ENCODE assay signal across 15 cellular contexts in genomic region chrX:1162119-1162916, GRCh38. TPM values are rescaled to one million over a fixed set of nuclear protein-coding genes. Genes with fewer than 3 reads are reported as not detected.
A peak's percentile ranks its signal among the peaks of the same experiment; 100 is the strongest.
DNase-seq lines count a peak whose midpoint lies in the region; ATAC-seq and TF ChIP-seq lines count a peak whose summit lies in the region.
"Had no signal": no experiment of that assay in that cellular context is flagged by ENCODE, and none has a peak within 500 bp of the region (broad histone marks: within the 10 kb centered on the region; RNA-seq: fewer than 3 reads in every experiment).

No MANE protein-coding gene starts in this region.

- intact Hi-C loops in activated CD4-positive, alpha-beta T cell treated with anti-CD3 and anti-CD28 coated beads, Interleukin-2, amount 10 ng/mL, durations not matched to agents 24 days and 14 days (cut with micrococcal nuclease) = loop anchor here (10.0 kb wide), 1 partner anchor 248 kb away; no protein-coding TSS in a partner anchor

- peak; percentile 37 for DNase-seq in activated CD4-positive, alpha-beta T cell treated with anti-CD3 and anti-CD28 coated beads, Interleukin-2, amount 10 ng/mL, durations not matched to agents 24 days and 14 days
- DNase-seq in activated CD4-positive, alpha-beta T cell treated with anti-CD3 and anti-CD28 coated beads for 48 hours = no peak
- DNase-seq in GM23338 (ENCODE audit: low spot score) (no peak), osteocyte (ENCODE audit: extremely low spot score, unreplicated experiment) (peak; percentile 56), NCI-H1105 treated with DMSO at 0.1 percent for 48 hours (lab: John Stamatoyannopoulos, UW) (no peak), MV-4-11 (lab: John Stamatoyannopoulos, UW) (no peak)
- DNase-seq in central memory CD8-positive, alpha-beta T cell (ENCODE audit: low spot score in 2 of 2) = no peak
- DNase-seq: 8988T; AML-193; Calu3; CD4-positive, CD25-positive, alpha-beta regulatory T cell; DMS 273 treated with DMSO at 0.1 percent for 48 hours had no signal

- H3K4me1 Mint-ChIP-seq in activated CD4-positive, alpha-beta T cell treated with anti-CD3 and anti-CD28 coated beads, Interleukin-2, amount 10 ng/mL, durations not matched to agents 24 days and 14 days = peaks cover 12% of the 10 kb centered on the region
- H3K4me1 Mint-ChIP-seq in GM23338 = no peaks in the 10 kb centered on the region
- H3K4me1 Mint-ChIP-seq in central memory CD8-positive, alpha-beta T cell = peaks cover 18% of the 10 kb centered on the region
- H3K4me1 Mint-ChIP-seq in osteocyte (ENCODE audit: unreplicated experiment) = peaks cover 3% of the 10 kb centered on the region

- H3K27me3 Mint-ChIP-seq in activated CD4-positive, alpha-beta T cell treated with anti-CD3 and anti-CD28 coated beads, Interleukin-2, amount 10 ng/mL, durations not matched to agents 24 days and 14 days = peaks cover 9% of the 10 kb centered on the region
- H3K27me3 Mint-ChIP-seq in GM23338 (ENCODE audit: insufficient read depth, low read depth, poor library complexity) (peaks cover 33% of the 10 kb centered on the region), osteocyte (ENCODE audit: unreplicated experiment) (peaks cover 2% of the 10 kb centered on the region)
- H3K27me3 Mint-ChIP-seq in central memory CD8-positive, alpha-beta T cell = peaks cover 22% of the 10 kb centered on the region

- no peak overlapping the region for H3K4me3 Mint-ChIP-seq in activated CD4-positive, alpha-beta T cell treated with anti-CD3 and anti-CD28 coated beads, Interleukin-2, amount 10 ng/mL, durations not matched to agents 24 days and 14 days
- H3K4me3 Mint-ChIP-seq in GM23338 = no peak overlapping the region
- H3K4me3 Mint-ChIP-seq in central memory CD8-positive, alpha-beta T cell = no peak overlapping the region
- no peak overlapping the region for H3K4me3 Mint-ChIP-seq in osteocyte (ENCODE audit: unreplicated experiment)
- H3K4me3 Mint-ChIP-seq: CD4-positive, CD25-positive, alpha-beta regulatory T cell had no signal

- no peaks in the 10 kb centered on the region for H3K79me2 ChIP-seq in GM23338 (replicated peaks; ENCODE audit: insufficient read depth)

- H3K27me3 ChIP-seq in GM23338 (ENCODE audit: insufficient read depth) = no peaks in the 10 kb centered on the region
- H3K27me3 ChIP-seq: BLaER1 treated with 17β-estradiol and CSF1 and Interleukin-3, amounts not matched to agents 10 nM and 100 nM had no signal

- peaks cover under 1% of the 10 kb centered on the region; the same call in 1 of the 2 replicates for H3K9me2 ChIP-seq in GM23338 (ENCODE audit: insufficient read depth)

- H3K4me2 ChIP-seq in GM23338 = no peak overlapping the region
- H3K4me2 ChIP-seq: BLaER1 treated with 17β-estradiol and CSF1 and Interleukin-3, amounts not matched to agents 10 nM and 100 nM had no signal

- H3K36me3 ChIP-seq in GM23338 (ENCODE audit: insufficient read depth) = no peaks in the 10 kb centered on the region; the same call in 1 of the 2 replicates
- H3K36me3 ChIP-seq: BLaER1 treated with 17β-estradiol and CSF1 and Interleukin-3, amounts not matched to agents 10 nM and 100 nM had no signal

- no peak overlapping the region for H3K27ac ChIP-seq in GM23338 (ENCODE audit: low read depth)
- H3K27ac ChIP-seq: BLaER1 treated with 17β-estradiol and CSF1 and Interleukin-3, amounts not matched to agents 10 nM and 100 nM had no signal

- 0 out of 2 replicates have a peak overlapping the region, but pooled peaks have one; percentile 47 for H2AFZ ChIP-seq in GM23338

- H4K20me1 ChIP-seq in GM23338 (replicated peaks; ENCODE audit: insufficient read depth) = no peaks in the 10 kb centered on the region
- H4K20me1 ChIP-seq: BLaER1 treated with 17β-estradiol and CSF1 and Interleukin-3, amounts not matched to agents 10 nM and 100 nM had no signal

- H3F3A ChIP-seq in GM23338 (replicated peaks; ENCODE audit: low read depth) = peaks cover 21% of the 10 kb centered on the region

- H3K9me3 Mint-ChIP-seq in activated CD4-positive, alpha-beta T cell treated with anti-CD3 and anti-CD28 coated beads, Interleukin-2, amount 10 ng/mL, durations not matched to agents 24 days and 14 days = peaks cover 16% of the 10 kb centered on the region
- peaks cover 82% of the 10 kb centered on the region for H3K9me3 Mint-ChIP-seq in GM23338
- peaks cover 19% of the 10 kb centered on the region for H3K9me3 Mint-ChIP-seq in central memory CD8-positive, alpha-beta T cell
- H3K9me3 Mint-ChIP-seq in osteocyte (ENCODE audit: unreplicated experiment) = no peaks in the 10 kb centered on the region

- no peak overlapping the region for H3K4me3 ChIP-seq in GM23338
- H3K4me3 ChIP-seq: BLaER1 treated with 17β-estradiol and CSF1 and Interleukin-3, amounts not matched to agents 10 nM and 100 nM had no signal

- H3K4me1 ChIP-seq in GM23338 (ENCODE audit: insufficient read depth) = peaks cover 11% of the 10 kb centered on the region

- H3K27ac Mint-ChIP-seq in activated CD4-positive, alpha-beta T cell treated with anti-CD3 and anti-CD28 coated beads, Interleukin-2, amount 10 ng/mL, durations not matched to agents 24 days and 14 days = peak overlapping the region; percentile 34
- H3K27ac Mint-ChIP-seq in GM23338 (no peak overlapping the region), osteocyte (ENCODE audit: unreplicated experiment) (no peak overlapping the region)
- peak overlapping the region; percentile 36 for H3K27ac Mint-ChIP-seq in central memory CD8-positive, alpha-beta T cell (ENCODE audit: low read depth)

- TF ChIP-seq CTCF in GM23338 (conservative IDR thresholded peaks at IDR 0.05; ENCODE audit: low read depth in 2 of 2) = no peak
- no peak for TF ChIP-seq CTCF in osteocyte (IDR thresholded peaks at IDR 0.05)

- ATAC-seq in GM23338 (no peak), HG02623 (IDR thresholded peaks at IDR 0.05; ENCODE audit: unreplicated experiment) (no peak)
- ATAC-seq in central memory CD8-positive, alpha-beta T cell (replicated peaks; ENCODE audit: extremely low read depth, poor library complexity, severe bottlenecking) = no peak
- ATAC-seq: HCT116 had no signal

- peaks cover 2% of the 10 kb centered on the region for H3K36me3 Mint-ChIP-seq in activated CD4-positive, alpha-beta T cell treated with anti-CD3 and anti-CD28 coated beads, Interleukin-2, amount 10 ng/mL, durations not matched to agents 24 days and 14 days (ENCODE audit: low read depth)
- H3K36me3 Mint-ChIP-seq in GM23338 (ENCODE audit: low read depth) = peaks cover 44% of the 10 kb centered on the region
- peaks cover 16% of the 10 kb centered on the region for H3K36me3 Mint-ChIP-seq in central memory CD8-positive, alpha-beta T cell (ENCODE audit: insufficient read depth)
- no peaks in the 10 kb centered on the region for H3K36me3 Mint-ChIP-seq in osteocyte (ENCODE audit: unreplicated experiment)
- H3K36me3 Mint-ChIP-seq: CD4-positive, CD25-positive, alpha-beta regulatory T cell had no signal

TF ChIP-seq in GM23338, 12 proteins besides CTCF, POLR2A, EP300 and RAD21:
- TF ChIP-seq ETS1 (IDR thresholded peaks at IDR 0.05) = no peak
- TF ChIP-seq STAT1 (IDR thresholded peaks at IDR 0.05; ENCODE audit: unreplicated experiment) = no peak
- no peak for TF ChIP-seq JUNB (IDR thresholded peaks at IDR 0.05; ENCODE audit: unreplicated experiment)
- TF ChIP-seq POLR2AphosphoS5 (IDR thresholded peaks at IDR 0.05; ENCODE audit: low read depth) = no peak
- no peak for TF ChIP-seq ZNF114 (CRISPR knock-in tag; IDR thresholded peaks at IDR 0.05)
TF ChIP-seq in GM23338: peak in this region for 0.

RNA-seq across cellular contexts. Expression of gene CRLF2, which starts 50.1 kb away (rescaled TPM):
- total RNA-seq in activated CD4-positive, alpha-beta T cell treated with anti-CD3 and anti-CD28 coated beads, Interleukin-2, amount 10 ng/mL, durations not matched to agents 24 days and 14 days = 0.95 and 1.5 TPM in 2 replicates
- not detected in 2 replicates for total RNA-seq in GM23338 (2014; rRNA removed; shearing (Covaris generic))
- not detected in 2 replicates for polyA plus RNA-seq in GM23338 (2016; fragmentation: Nextera tagmentation; extraction: Ambion mirVana)
- total RNA-seq in osteocyte = not detected in 2 replicates

Comparison
In these comparisons a context has a peak if more than half of its experiments do, and no peak if none do; other contexts are left out.
1. DNase-seq: peak in activated CD4-positive, alpha-beta T cell treated with anti-CD3 and anti-CD28 coated beads, Interleukin-2, amount 10 ng/mL, durations not matched to agents 24 days and 14 days (single experiment) and osteocyte (single experiment); none in activated CD4-positive, alpha-beta T cell treated with anti-CD3 and anti-CD28 coated beads for 48 hours (single experiment), GM23338 (single experiment), central memory CD8-positive, alpha-beta T cell (0 of 2), NCI-H1105 treated with DMSO at 0.1 percent for 48 hours (single experiment) and MV-4-11 (single experiment).
2. H3K27ac Mint-ChIP-seq: peak in activated CD4-positive, alpha-beta T cell treated with anti-CD3 and anti-CD28 coated beads, Interleukin-2, amount 10 ng/mL, durations not matched to agents 24 days and 14 days (single experiment) and central memory CD8-positive, alpha-beta T cell (single experiment); none in GM23338 (single experiment) and osteocyte (single experiment).